12 cellular contexts compared by ENCODE assay signal in the genomic region with DNA sequence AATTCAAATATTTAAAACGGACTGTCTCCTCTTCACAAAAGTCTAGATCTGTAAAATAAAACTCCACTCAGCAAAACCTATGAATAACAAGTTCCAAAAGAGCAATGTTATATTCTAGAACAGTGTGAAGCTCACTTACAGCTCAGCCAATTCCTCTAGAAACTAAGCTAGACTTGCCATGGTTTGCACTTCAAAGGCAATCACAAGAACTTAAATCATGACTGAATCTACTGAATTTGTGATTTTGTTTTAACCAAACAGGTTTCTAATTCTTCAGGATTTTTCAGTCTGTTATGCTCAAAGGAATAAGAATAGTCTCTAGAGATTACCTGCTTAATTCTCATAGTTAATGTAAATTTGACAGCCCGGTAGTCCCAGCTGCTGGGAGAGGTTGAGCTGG. TPM values are rescaled to one million over a fixed set of nuclear protein-coding genes. Genes with fewer than 3 reads are reported as not detected.
DNase-seq lines count a peak whose midpoint lies in the region; ATAC-seq and TF ChIP-seq lines count a peak whose summit lies in the region.
"Had no signal": no experiment of that assay in that cellular context is flagged by ENCODE, and none has a peak within 500 bp of the region (broad histone marks: within the 10 kb centered on the region; RNA-seq: fewer than 3 reads in every experiment).

No MANE protein-coding gene starts in this region.

- H2AFZ ChIP-seq in trophoblast cell (ENCODE audit: insufficient read depth, low read length, poor library complexity) = no peak overlapping the region

- H3K79me1 ChIP-seq in trophoblast cell (ENCODE audit: low read length) = no peaks in the 10 kb centered on the region

- H3K4me1 ChIP-seq in left ventricle myocardium inferior (peaks cover 42% of the 10 kb centered on the region), tibial nerve (peaks cover 0 to 22% (median 2%) of the 10 kb centered on the region in 4 donors), trophoblast cell (ENCODE audit: control insufficient read depth in 1 of 2, insufficient read depth in 2 of 2, low read length in 2 of 2) (no peaks in the 10 kb centered on the region)

- ATAC-seq in left cardiac atrium = no peak

- H2AK5ac ChIP-seq in trophoblast cell (ENCODE audit: low read length) = no peak overlapping the region

- H3K4me3 ChIP-seq in left ventricle myocardium inferior (peak overlapping the region; percentile 70), tibial nerve (no peak overlapping the region), trophoblast cell (ENCODE audit: low read depth, low read length) (no peak overlapping the region)

- H3K4me2 ChIP-seq in trophoblast cell (ENCODE audit: low read length) = no peak overlapping the region

- DNase-seq in left ventricle myocardium inferior (no peak), left cardiac atrium (no peak), SK-MEL-5 (ENCODE audit: low read depth, low spot score) (peak; percentile 13), tibial nerve (ENCODE audit: low spot score in 2 of 2) (no peak), trophoblast cell (no peak), AG20443 (ENCODE audit: low spot score) (no peak), NCI-H526 treated with DMSO at 0.1 percent for 48 hours (lab: John Stamatoyannopoulos, UW) (no peak)
- DNase-seq: MV-4-11, NCI-H345 had no signal

- H3K36me3 ChIP-seq in left ventricle myocardium inferior (peaks cover 6% of the 10 kb centered on the region), tibial nerve (peaks cover 0 to 2% (median 0%) of the 10 kb centered on the region in 3 donors), trophoblast cell (ENCODE audit: control insufficient read depth in 1 of 2, insufficient read depth in 2 of 2, low read length in 2 of 2) (no peaks in the 10 kb centered on the region)

- H3K18ac ChIP-seq in trophoblast cell (ENCODE audit: low read length) = no peak overlapping the region

- no peaks in the 10 kb centered on the region for H3K79me2 ChIP-seq in trophoblast cell (ENCODE audit: control insufficient read depth, insufficient read depth, low read length, poor library complexity)

- H3K9me3 ChIP-seq in left ventricle myocardium inferior (replicated peaks) = no peaks in the 10 kb centered on the region
- H3K9me3 ChIP-seq in tibial nerve = no peaks in the 10 kb centered on the region
- no peaks in the 10 kb centered on the region for H3K9me3 ChIP-seq in trophoblast cell (ENCODE audit: insufficient read depth, low read depth, low read length)

- H3K4ac ChIP-seq in trophoblast cell (ENCODE audit: low read depth, low read length) = no peak overlapping the region

- H4K8ac ChIP-seq in trophoblast cell (ENCODE audit: low read depth, low read length) = no peak overlapping the region

- no peak overlapping the region for H2BK12ac ChIP-seq in trophoblast cell (ENCODE audit: low read length)

- TF ChIP-seq EP300 in tibial nerve (IDR thresholded peaks at IDR 0.05) = no peak

- H4K91ac ChIP-seq in trophoblast cell (ENCODE audit: low read depth, low read length) = no peak overlapping the region

- intact Hi-C loops in left ventricle myocardium inferior (cut with micrococcal nuclease) = loop anchor here (10.0 kb wide), 1 partner anchor 53 kb away; no protein-coding TSS in a partner anchor
- intact Hi-C loops in left cardiac atrium (cut with DNase I) = no loop called here

- H2BK5ac ChIP-seq in trophoblast cell (ENCODE audit: low read depth, low read length, poor library complexity) = no peak overlapping the region

- WGBS in tibial nerve, 2 donors = 73 to 79% methylated on average over 2 of the region's 2 CpGs
- WGBS in trophoblast cell (ENCODE audit: extremely low coverage, insufficient coverage, insufficient read length) = no CpG with 5 or more reads among the region's 2 CpGs

- no peak overlapping the region for H3K23ac ChIP-seq in trophoblast cell (ENCODE audit: low read length)

- peak overlapping the region; percentile 94 for H3K27ac ChIP-seq in left ventricle myocardium inferior (replicated peaks)
- H3K27ac ChIP-seq in layer of hippocampus (ENCODE audit: low read depth, low read length) = peak overlapping the region; percentile 96
- peak overlapping the region; percentile 82 to 95 (median 84) for H3K27ac ChIP-seq in tibial nerve
- no peak overlapping the region for H3K27ac ChIP-seq in trophoblast cell (ENCODE audit: low read depth, low read length)

- no peak for TF ChIP-seq CTCF in left ventricle myocardium inferior (IDR thresholded peaks at IDR 0.05; ENCODE audit: borderline replicate concordance)
- TF ChIP-seq CTCF in tibial nerve (IDR thresholded peaks at IDR 0.05) = no peak

- H3K27me3 ChIP-seq in left ventricle myocardium inferior (ENCODE audit: low read depth) (no peaks in the 10 kb centered on the region), layer of hippocampus (ENCODE audit: control insufficient read depth, insufficient read depth, low read length) (no peaks in the 10 kb centered on the region), tibial nerve (no peaks in the 10 kb centered on the region), trophoblast cell (ENCODE audit: insufficient read depth, low read length) (no peaks in the 10 kb centered on the region)

- H2BK120ac ChIP-seq in trophoblast cell (ENCODE audit: insufficient read depth, low read length, poor library complexity) = no peak overlapping the region

- H3K14ac ChIP-seq in trophoblast cell (ENCODE audit: low read length) = no peak overlapping the region

- TF ChIP-seq POLR2A in tibial nerve (IDR thresholded peaks at IDR 0.05) = no peak

- H4K12ac ChIP-seq in trophoblast cell (ENCODE audit: low read depth, low read length) = no peak overlapping the region

- H3K9ac ChIP-seq in trophoblast cell (ENCODE audit: low read length) = no peak overlapping the region

- in situ Hi-C loops in SK-MEL-5 (cut with HindIII; ENCODE audit: low pct_unique_long_range_greater_than_20kb, low sequenced_read_pairs) = no loop called here

RNA-seq across cellular contexts. Expression of gene PKD2L2, which starts 1.4 kb away (rescaled TPM):
- total RNA-seq in left ventricle myocardium inferior (0.16 TPM), left cardiac atrium (under 1 TPM; 0.24 to 0.52 TPM), tibial nerve (not detected)
- total RNA-seq in SK-MEL-5 (2014; rRNA removed; shearing (Covaris generic)) = 0.11 TPM in 2 replicates
- polyA plus RNA-seq in SK-MEL-5 (2015; cell fraction: cytosol; rRNA removed) = not detected in 2 replicates
- not detected in 2 replicates for polyA plus RNA-seq in SK-MEL-5 (2015; cell fraction: nucleus; rRNA removed)
- not detected in 2 replicates for polyA plus RNA-seq in trophoblast cell (2013)
- total RNA-seq: myocyte had no signal
- polyA plus RNA-seq: BJ had no signal

RNA-seq across cellular contexts. Expression of gene MYOT, which starts 20.2 kb away (rescaled TPM):
- total RNA-seq in left ventricle myocardium inferior = 29.6 TPM
- 100 to 1,000 TPM in 1 of 2 donors, 10 to 100 TPM in 1; 90.8 to 117 TPM for total RNA-seq in left cardiac atrium
- 0.05 and 0.08 TPM in 2 replicates for total RNA-seq in SK-MEL-5 (2014; rRNA removed; shearing (Covaris generic))
- polyA plus RNA-seq in SK-MEL-5 (2015; cell fraction: cytosol; rRNA removed) = 0.77 TPM in 1 of 2 replicates, not detected in the other
- polyA plus RNA-seq in SK-MEL-5 (2015; cell fraction: nucleus; rRNA removed) = 0.26 and 0.81 TPM in 2 replicates
- 10 to 100 TPM; 16.1 to 52.0 (median 24.3) TPM for total RNA-seq in tibial nerve
- polyA plus RNA-seq in trophoblast cell (2013) = not detected in 2 replicates
- polyA plus RNA-seq: BJ had no signal

Comparison
In these comparisons a context has a peak if more than half of its experiments do, and no peak if none do; other contexts are left out.
1. RNA of gene MYOT, which starts 20.2 kb away (total RNA-seq): 90.8 to 117 TPM in left cardiac atrium, 29.6 TPM in left ventricle myocardium inferior (single experiment) and 16.1 to 52.0 TPM in tibial nerve; 0.05 to 0.08 TPM in SK-MEL-5; every median in the first group is over 10 times any median in the second.